21 cellular contexts compared by ENCODE assay signal in genomic region chr15:59022188-59022587, GRCh38. TPM values are rescaled to one million over a fixed set of nuclear protein-coding genes. Genes with fewer than 3 reads are reported as not detected.
DNase-seq lines count a peak whose midpoint lies in the region; ATAC-seq and TF ChIP-seq lines count a peak whose summit lies in the region.
"Had no signal": no experiment of that assay in that cellular context is flagged by ENCODE, and none has a peak within 500 bp of the region (broad histone marks: within the 10 kb centered on the region; RNA-seq: fewer than 3 reads in every experiment).

No MANE protein-coding gene starts in this region.

- H3K27me3 Mint-ChIP-seq in activated naive CD8-positive, alpha-beta T cell treated with anti-CD3 and anti-CD28 coated beads, Interleukin-2, amount 50 U/mL, for 24 hours, result no peaks in the 10 kb centered on the region
- no peaks in the 10 kb centered on the region for H3K27me3 Mint-ChIP-seq in activated naive CD8-positive, alpha-beta T cell treated with anti-CD3 and anti-CD28 coated beads for 36 hours
- H3K27me3 Mint-ChIP-seq in activated T-helper 17 cell treated with anti-CD3 and anti-CD28 coated beads, Interleukin-2, amount 50 U/mL, for 72 hours, result no peaks in the 10 kb centered on the region
- H3K27me3 Mint-ChIP-seq in stimulated activated naive B cell treated with anti-CD40 and anti-IgM and Interleukin-4, amounts not matched to agents 10 μg/mL and 1 μg/mL and 100 μg/mL, for 72 hours, result no peaks in the 10 kb centered on the region
- H3K27me3 Mint-ChIP-seq in chondrocyte (ENCODE audit: low read depth), result no peaks in the 10 kb centered on the region
- H3K27me3 Mint-ChIP-seq: IgD-negative memory B cell had no signal

- no peak for DNase-seq in activated naive CD8-positive, alpha-beta T cell treated with anti-CD3 and anti-CD28 coated beads, Interleukin-2, amount 50 U/mL, for 24 hours
- DNase-seq in activated naive CD8-positive, alpha-beta T cell treated with anti-CD3 and anti-CD28 coated beads for 36 hours, result no peak
- peak; percentile 17 for DNase-seq in GM13976 (ENCODE audit: low spot score)
- no peak for DNase-seq in stimulated activated naive B cell treated with anti-CD40 and anti-IgM and Interleukin-4, amounts not matched to agents 10 μg/mL and 1 μg/mL and 100 μg/mL, for 72 hours
- DNase-seq in amygdala (lab: John Stamatoyannopoulos, UW), result no peak
- DNase-seq in chondrocyte (ENCODE audit: low spot score), result no peak
- DNase-seq: DMS153, DND-41, NCI-H1092 treated with DMSO at 0.1 percent for 48 hours, NCI-H1436, NCI-H187, NCI-H2081 treated with DMSO at 0.1 percent for 48 hours, NCI-H2171, NCI-H226, NCI-H510A, NCI-H69, Right ventricle myocardium superior, RPMI8226 had no signal

- peaks cover 15% of the 10 kb centered on the region for H3K36me3 Mint-ChIP-seq in activated naive CD8-positive, alpha-beta T cell treated with anti-CD3 and anti-CD28 coated beads, Interleukin-2, amount 50 U/mL, for 24 hours (ENCODE audit: low read depth)
- H3K36me3 Mint-ChIP-seq in activated naive CD8-positive, alpha-beta T cell treated with anti-CD3 and anti-CD28 coated beads for 36 hours, result peaks cover 14% of the 10 kb centered on the region
- peaks cover 61% of the 10 kb centered on the region for H3K36me3 Mint-ChIP-seq in activated T-helper 17 cell treated with anti-CD3 and anti-CD28 coated beads, Interleukin-2, amount 50 U/mL, for 72 hours (ENCODE audit: low read depth)
- H3K36me3 Mint-ChIP-seq in stimulated activated naive B cell treated with anti-CD40 and anti-IgM and Interleukin-4, amounts not matched to agents 10 μg/mL and 1 μg/mL and 100 μg/mL, for 72 hours, result peaks cover 6 to 20% of the 10 kb centered on the region in 2 donors
- H3K36me3 Mint-ChIP-seq in chondrocyte (ENCODE audit: low read depth), result peaks cover 4% of the 10 kb centered on the region

- no peaks in the 10 kb centered on the region for H3K9me3 Mint-ChIP-seq in activated naive CD8-positive, alpha-beta T cell treated with anti-CD3 and anti-CD28 coated beads, Interleukin-2, amount 50 U/mL, for 24 hours
- no peaks in the 10 kb centered on the region for H3K9me3 Mint-ChIP-seq in activated naive CD8-positive, alpha-beta T cell treated with anti-CD3 and anti-CD28 coated beads for 36 hours
- no peaks in the 10 kb centered on the region for H3K9me3 Mint-ChIP-seq in activated T-helper 17 cell treated with anti-CD3 and anti-CD28 coated beads, Interleukin-2, amount 50 U/mL, for 72 hours
- H3K9me3 Mint-ChIP-seq in stimulated activated naive B cell treated with anti-CD40 and anti-IgM and Interleukin-4, amounts not matched to agents 10 μg/mL and 1 μg/mL and 100 μg/mL, for 72 hours, result no peaks in the 10 kb centered on the region
- H3K9me3 Mint-ChIP-seq in chondrocyte (ENCODE audit: low read depth), result no peaks in the 10 kb centered on the region
- H3K9me3 Mint-ChIP-seq: IgD-negative memory B cell had no signal

- H3K27ac Mint-ChIP-seq in activated naive CD8-positive, alpha-beta T cell treated with anti-CD3 and anti-CD28 coated beads, Interleukin-2, amount 50 U/mL, for 24 hours, result peak overlapping the region; percentile 37
- no peak overlapping the region for H3K27ac Mint-ChIP-seq in activated naive CD8-positive, alpha-beta T cell treated with anti-CD3 and anti-CD28 coated beads for 36 hours
- H3K27ac Mint-ChIP-seq in activated T-helper 17 cell treated with anti-CD3 and anti-CD28 coated beads, Interleukin-2, amount 50 U/mL, for 72 hours, result peak overlapping the region; percentile 5
- peak overlapping the region; percentile 33 for H3K27ac Mint-ChIP-seq in stimulated activated naive B cell treated with anti-CD40 and anti-IgM and Interleukin-4, amounts not matched to agents 10 μg/mL and 1 μg/mL and 100 μg/mL, for 72 hours
- H3K27ac Mint-ChIP-seq in chondrocyte (ENCODE audit: unreplicated experiment), result no peak overlapping the region
- H3K27ac Mint-ChIP-seq: IgD-negative memory B cell had no signal

- H3K4me1 Mint-ChIP-seq in activated naive CD8-positive, alpha-beta T cell treated with anti-CD3 and anti-CD28 coated beads, Interleukin-2, amount 50 U/mL, for 24 hours, result peaks cover 8% of the 10 kb centered on the region
- peaks cover 15% of the 10 kb centered on the region for H3K4me1 Mint-ChIP-seq in activated naive CD8-positive, alpha-beta T cell treated with anti-CD3 and anti-CD28 coated beads for 36 hours
- peaks cover 11% of the 10 kb centered on the region for H3K4me1 Mint-ChIP-seq in activated T-helper 17 cell treated with anti-CD3 and anti-CD28 coated beads, Interleukin-2, amount 50 U/mL, for 72 hours
- H3K4me1 Mint-ChIP-seq in stimulated activated naive B cell treated with anti-CD40 and anti-IgM and Interleukin-4, amounts not matched to agents 10 μg/mL and 1 μg/mL and 100 μg/mL, for 72 hours, result peaks cover 4 to 15% of the 10 kb centered on the region in 2 donors
- H3K4me1 Mint-ChIP-seq in chondrocyte (ENCODE audit: low read depth), result peaks cover 4% of the 10 kb centered on the region

- no peak for ATAC-seq in activated naive CD8-positive, alpha-beta T cell treated with anti-CD3 and anti-CD28 coated beads, Interleukin-2, amount 50 U/mL, for 24 hours
- no peak for ATAC-seq in activated T-helper 17 cell treated with anti-CD3 and anti-CD28 coated beads, Interleukin-2, amount 50 U/mL, for 72 hours (replicated peaks)
- ATAC-seq in stimulated activated naive B cell treated with anti-CD40 and anti-IgM and Interleukin-4, amounts not matched to agents 10 μg/mL and 1 μg/mL and 100 μg/mL, for 72 hours (replicated peaks), result peak; percentile 47 to 62
- ATAC-seq: HCT116 had no signal

- TF ChIP-seq CTCF in GM13976 (IDR thresholded peaks at IDR 0.05; ENCODE audit: borderline replicate concordance, control extremely low read depth, extremely low read depth, insufficient read depth, missing control alignments), result no peak
- TF ChIP-seq CTCF in chondrocyte (IDR thresholded peaks at IDR 0.05), result no peak

- in situ Hi-C loops in GM13976 (cut with MboI; ENCODE audit: low sequenced_read_pairs, unreplicated experiment), result no loop called here

- H3K4me3 Mint-ChIP-seq in activated naive CD8-positive, alpha-beta T cell treated with anti-CD3 and anti-CD28 coated beads, Interleukin-2, amount 50 U/mL, for 24 hours, result no peak overlapping the region
- H3K4me3 Mint-ChIP-seq in activated naive CD8-positive, alpha-beta T cell treated with anti-CD3 and anti-CD28 coated beads for 36 hours, result no peak overlapping the region
- H3K4me3 Mint-ChIP-seq in activated T-helper 17 cell treated with anti-CD3 and anti-CD28 coated beads, Interleukin-2, amount 50 U/mL, for 72 hours, result no peak overlapping the region
- no peak overlapping the region for H3K4me3 Mint-ChIP-seq in stimulated activated naive B cell treated with anti-CD40 and anti-IgM and Interleukin-4, amounts not matched to agents 10 μg/mL and 1 μg/mL and 100 μg/mL, for 72 hours
- H3K4me3 Mint-ChIP-seq in chondrocyte (ENCODE audit: unreplicated experiment), result no peak overlapping the region
- H3K4me3 Mint-ChIP-seq: IgD-negative memory B cell had no signal

RNA-seq across cellular contexts. Expression of gene RNF111, which starts 34.7 kb away (rescaled TPM):
- 10 to 100 TPM; 19.9 to 23.1 TPM for total RNA-seq in activated naive CD8-positive, alpha-beta T cell treated with anti-CD3 and anti-CD28 coated beads for 36 hours
- 10 to 100 TPM; 28.9 to 46.2 TPM for total RNA-seq in activated T-helper 17 cell treated with anti-CD3 and anti-CD28 coated beads, Interleukin-2, amount 50 U/mL, for 72 hours
- total RNA-seq in chondrocyte, result 25.8 to 31.1 TPM (median 27.1 TPM) in 3 replicates

Comparison
In these comparisons a context has a peak if more than half of its experiments do, and no peak if none do; other contexts are left out.
1. H3K27ac Mint-ChIP-seq: peak in activated naive CD8-positive, alpha-beta T cell treated with anti-CD3 and anti-CD28 coated beads, Interleukin-2, amount 50 U/mL, for 24 hours (single experiment), activated T-helper 17 cell treated with anti-CD3 and anti-CD28 coated beads, Interleukin-2, amount 50 U/mL, for 72 hours (single experiment) and stimulated activated naive B cell treated with anti-CD40 and anti-IgM and Interleukin-4, amounts not matched to agents 10 μg/mL and 1 μg/mL and 100 μg/mL, for 72 hours (single experiment); none in activated naive CD8-positive, alpha-beta T cell treated with anti-CD3 and anti-CD28 coated beads for 36 hours (single experiment) and chondrocyte (single experiment).
2. ATAC-seq: peak in stimulated activated naive B cell treated with anti-CD40 and anti-IgM and Interleukin-4, amounts not matched to agents 10 μg/mL and 1 μg/mL and 100 μg/mL, for 72 hours (2 of 2); none in activated naive CD8-positive, alpha-beta T cell treated with anti-CD3 and anti-CD28 coated beads, Interleukin-2, amount 50 U/mL, for 24 hours (single experiment) and activated T-helper 17 cell treated with anti-CD3 and anti-CD28 coated beads, Interleukin-2, amount 50 U/mL, for 72 hours (single experiment).